In the genomic region with DNA sequence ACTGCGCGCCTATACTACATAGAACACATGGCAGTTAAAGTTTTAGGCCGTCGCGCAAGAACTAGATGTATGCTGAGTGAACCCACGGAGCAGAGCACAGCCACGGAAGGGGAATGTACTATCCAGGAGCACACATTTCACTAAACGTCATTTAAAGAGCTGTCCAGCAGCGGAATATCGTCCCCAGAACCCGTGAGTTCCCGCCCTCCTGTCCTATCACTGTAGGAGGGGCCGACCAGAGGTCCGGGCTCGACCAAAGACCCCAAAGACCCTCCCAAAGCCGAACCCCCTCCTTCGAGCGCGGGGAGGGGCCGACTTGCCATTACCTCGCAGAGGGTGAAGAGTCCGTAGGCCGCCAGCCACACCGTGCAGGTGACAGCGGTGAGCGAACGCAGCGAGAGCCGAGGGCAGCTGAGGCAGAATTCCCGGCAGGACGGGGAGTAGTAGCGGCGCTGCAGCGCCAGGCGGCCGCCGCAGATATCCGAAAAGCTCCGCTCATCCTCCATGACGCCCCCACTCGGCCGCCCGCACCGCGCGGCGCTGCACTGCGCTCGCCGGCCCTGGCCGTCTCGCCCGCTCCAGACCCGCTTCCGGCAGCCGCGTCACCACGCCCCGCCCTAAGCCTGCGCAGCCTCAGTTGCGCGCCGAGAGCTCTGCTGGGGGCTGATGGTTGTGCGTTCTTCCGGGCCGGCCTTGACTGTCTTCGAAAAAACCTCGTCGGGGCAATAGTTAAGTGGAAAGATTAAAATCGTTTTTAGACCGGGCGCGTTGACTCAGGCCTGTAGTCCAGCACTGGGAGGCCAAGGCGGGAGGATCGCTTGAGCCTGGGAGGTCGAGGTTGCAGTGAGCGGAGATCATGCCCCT, we compare ENCODE assay signal across 1 cellular context.
A peak's percentile ranks its signal among the peaks of the same experiment; 100 is the strongest.
TF ChIP-seq lines count a peak whose summit lies in the region.

A gene with protein sequence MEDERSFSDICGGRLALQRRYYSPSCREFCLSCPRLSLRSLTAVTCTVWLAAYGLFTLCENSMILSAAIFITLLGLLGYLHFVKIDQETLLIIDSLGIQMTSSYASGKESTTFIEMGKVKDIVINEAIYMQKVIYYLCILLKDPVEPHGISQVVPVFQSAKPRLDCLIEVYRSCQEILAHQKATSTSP (minus strand): TSS at position 571 of the 864 bp plus-strand sequence. CDS start 65 bp downstream, at position 506.

TF ChIP-seq in K562, 482 proteins besides CTCF, POLR2A, EP300 and RAD21 (continued from another document and continues in another):
- peak; percentile 15; the same call in 1 of the 2 replicates for TF ChIP-seq ESRRA (IDR thresholded peaks at IDR 0.05; ENCODE audit: borderline replicate concordance, low read depth)
- TF ChIP-seq ZNF778 (CRISPR knock-in tag; IDR thresholded peaks at IDR 0.05): no peak
- no peak for TF ChIP-seq SMAD1 (IDR thresholded peaks at IDR 0.05; ENCODE audit: low read depth, low read length, partially characterized antibody)
- no peak for TF ChIP-seq TAF15 (IDR thresholded peaks at IDR 0.05; ENCODE audit: low read depth, low read length)
- no peak for TF ChIP-seq ZNF408 (CRISPR knock-in tag; IDR thresholded peaks at IDR 0.05; ENCODE audit: low read depth)
- no peak for TF ChIP-seq ZFP1 (CRISPR knock-in tag; IDR thresholded peaks at IDR 0.05)
- TF ChIP-seq RBFOX2 (IDR thresholded peaks at IDR 0.05; ENCODE audit: low read depth, low read length): peak; percentile 90
- TF ChIP-seq SAFB (IDR thresholded peaks at IDR 0.05; ENCODE audit: borderline replicate concordance, low read depth, low read length): no peak
- no peak for TF ChIP-seq TSHZ1 (CRISPR knock-in tag; IDR thresholded peaks at IDR 0.05)
- TF ChIP-seq, protein P1, sequence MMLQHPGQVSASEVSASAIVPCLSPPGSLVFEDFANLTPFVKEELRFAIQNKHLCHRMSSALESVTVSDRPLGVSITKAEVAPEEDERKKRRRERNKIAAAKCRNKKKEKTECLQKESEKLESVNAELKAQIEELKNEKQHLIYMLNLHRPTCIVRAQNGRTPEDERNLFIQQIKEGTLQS (IDR thresholded peaks at IDR 0.05): no peak
- TF ChIP-seq, protein P1 (CRISPR knock-in tag; conservative IDR thresholded peaks at IDR 0.05): no peak
- no peak; the same call in 1 of the 2 replicates for TF ChIP-seq HDAC2 (IDR thresholded peaks at IDR 0.05)
- TF ChIP-seq, protein P2, sequence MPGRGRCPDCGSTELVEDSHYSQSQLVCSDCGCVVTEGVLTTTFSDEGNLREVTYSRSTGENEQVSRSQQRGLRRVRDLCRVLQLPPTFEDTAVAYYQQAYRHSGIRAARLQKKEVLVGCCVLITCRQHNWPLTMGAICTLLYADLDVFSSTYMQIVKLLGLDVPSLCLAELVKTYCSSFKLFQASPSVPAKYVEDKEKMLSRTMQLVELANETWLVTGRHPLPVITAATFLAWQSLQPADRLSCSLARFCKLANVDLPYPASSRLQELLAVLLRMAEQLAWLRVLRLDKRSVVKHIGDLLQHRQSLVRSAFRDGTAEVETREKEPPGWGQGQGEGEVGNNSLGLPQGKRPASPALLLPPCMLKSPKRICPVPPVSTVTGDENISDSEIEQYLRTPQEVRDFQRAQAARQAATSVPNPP (IDR thresholded peaks at IDR 0.05; ENCODE audit: borderline replicate concordance, insufficient read depth, insufficient read length): no peak
- no peak for TF ChIP-seq SLC30A9 (CRISPR knock-in tag; IDR thresholded peaks at IDR 0.05)
- TF ChIP-seq ZNF232 (CRISPR knock-in tag; IDR thresholded peaks at IDR 0.05): no peak
- TF ChIP-seq C11orf30 (IDR thresholded peaks at IDR 0.05; ENCODE audit: low read depth): no peak
- no peak for TF ChIP-seq ZKSCAN8 (CRISPR knock-in tag; IDR thresholded peaks at IDR 0.05)
- TF ChIP-seq NFE2L1 (tag; IDR thresholded peaks at IDR 0.05; ENCODE audit: borderline replicate concordance, low read depth): no peak
- TF ChIP-seq ILF3 (IDR thresholded peaks at IDR 0.05; ENCODE audit: borderline replicate concordance): no peak
- no peak for TF ChIP-seq SMAD3 (CRISPR knock-in tag; conservative IDR thresholded peaks at IDR 0.05)
- TF ChIP-seq TEAD2 (tag; IDR thresholded peaks at IDR 0.05): no peak
- no peak for TF ChIP-seq RFX5 (IDR thresholded peaks at IDR 0.05; ENCODE audit: low read depth, low read length)
- TF ChIP-seq XRCC5 (IDR thresholded peaks at IDR 0.05; ENCODE audit: low read depth, low read length): peak; percentile 30; the same call in 1 of the 2 replicates
- no peak for TF ChIP-seq ASH1L (IDR thresholded peaks at IDR 0.05; ENCODE audit: borderline replicate concordance, low read depth, partially characterized antibody)
- TF ChIP-seq MAFK (IDR thresholded peaks at IDR 0.05; ENCODE audit: low read length): no peak
- no peak for TF ChIP-seq KLF13 (tag; IDR thresholded peaks at IDR 0.05; ENCODE audit: borderline replicate concordance, low read depth)
- TF ChIP-seq ESRRB (CRISPR knock-in tag; IDR thresholded peaks at IDR 0.05; ENCODE audit: borderline replicate concordance): no peak
- TF ChIP-seq SIRT6 (IDR thresholded peaks at IDR 0.05; ENCODE audit: low read depth, low read length): no peak
- TF ChIP-seq, protein P3, sequence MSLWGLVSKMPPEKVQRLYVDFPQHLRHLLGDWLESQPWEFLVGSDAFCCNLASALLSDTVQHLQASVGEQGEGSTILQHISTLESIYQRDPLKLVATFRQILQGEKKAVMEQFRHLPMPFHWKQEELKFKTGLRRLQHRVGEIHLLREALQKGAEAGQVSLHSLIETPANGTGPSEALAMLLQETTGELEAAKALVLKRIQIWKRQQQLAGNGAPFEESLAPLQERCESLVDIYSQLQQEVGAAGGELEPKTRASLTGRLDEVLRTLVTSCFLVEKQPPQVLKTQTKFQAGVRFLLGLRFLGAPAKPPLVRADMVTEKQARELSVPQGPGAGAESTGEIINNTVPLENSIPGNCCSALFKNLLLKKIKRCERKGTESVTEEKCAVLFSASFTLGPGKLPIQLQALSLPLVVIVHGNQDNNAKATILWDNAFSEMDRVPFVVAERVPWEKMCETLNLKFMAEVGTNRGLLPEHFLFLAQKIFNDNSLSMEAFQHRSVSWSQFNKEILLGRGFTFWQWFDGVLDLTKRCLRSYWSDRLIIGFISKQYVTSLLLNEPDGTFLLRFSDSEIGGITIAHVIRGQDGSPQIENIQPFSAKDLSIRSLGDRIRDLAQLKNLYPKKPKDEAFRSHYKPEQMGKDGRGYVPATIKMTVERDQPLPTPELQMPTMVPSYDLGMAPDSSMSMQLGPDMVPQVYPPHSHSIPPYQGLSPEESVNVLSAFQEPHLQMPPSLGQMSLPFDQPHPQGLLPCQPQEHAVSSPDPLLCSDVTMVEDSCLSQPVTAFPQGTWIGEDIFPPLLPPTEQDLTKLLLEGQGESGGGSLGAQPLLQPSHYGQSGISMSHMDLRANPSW (CRISPR knock-in tag; IDR thresholded peaks at IDR 0.05): no peak
- no peak for TF ChIP-seq MIER1 (IDR thresholded peaks at IDR 0.05; ENCODE audit: low read depth)
- peak; percentile 82 for TF ChIP-seq RBBP5 (IDR thresholded peaks at IDR 0.05; ENCODE audit: borderline replicate concordance, insufficient read depth, low read length, poor library complexity, severe bottlenecking)
- no peak for TF ChIP-seq AFF1 (IDR thresholded peaks at IDR 0.05; ENCODE audit: low read depth in 1 of 2, partially characterized antibody in 2 of 2)
- no peak for TF ChIP-seq TAF7 (tag; IDR thresholded peaks at IDR 0.05)
- no peak for TF ChIP-seq ZSCAN29 (IDR thresholded peaks at IDR 0.05)
- no peak for TF ChIP-seq PRMT5 (CRISPR knock-in tag; IDR thresholded peaks at IDR 0.05)
- TF ChIP-seq TEAD1 (CRISPR knock-in tag; IDR thresholded peaks at IDR 0.05): no peak
- no peak for TF ChIP-seq ZNF830 (CRISPR knock-in tag; IDR thresholded peaks at IDR 0.05)
- no peak for TF ChIP-seq MYNN (IDR thresholded peaks at IDR 0.05)
- TF ChIP-seq MYNN (CRISPR knock-in tag; IDR thresholded peaks at IDR 0.05): no peak
- TF ChIP-seq NFATC3 (IDR thresholded peaks at IDR 0.05): no peak
- no peak for TF ChIP-seq BDP1 (IDR thresholded peaks at IDR 0.05; ENCODE audit: insufficient read depth, insufficient read length)
- TF ChIP-seq ZNF507 (tag; conservative IDR thresholded peaks at IDR 0.05): no peak
- TF ChIP-seq PHF21A (IDR thresholded peaks at IDR 0.05; ENCODE audit: borderline replicate concordance, low read depth): no peak
- no peak for TF ChIP-seq LCOR (CRISPR knock-in tag; IDR thresholded peaks at IDR 0.05)
- no peak for TF ChIP-seq RFX7 (CRISPR knock-in tag; IDR thresholded peaks at IDR 0.05)
- TF ChIP-seq GATAD2A (IDR thresholded peaks at IDR 0.05): 0 out of 2 replicates have a peak, but pooled peaks have one; percentile 31
- no peak for TF ChIP-seq HIVEP1 (CRISPR knock-in tag; IDR thresholded peaks at IDR 0.05)
- no peak for TF ChIP-seq DDX20 (tag; IDR thresholded peaks at IDR 0.05; ENCODE audit: low read depth)
- no peak for TF ChIP-seq NFYB (IDR thresholded peaks at IDR 0.05; ENCODE audit: extremely low read depth, insufficient read length)
- TF ChIP-seq JUND (IDR thresholded peaks at IDR 0.05; ENCODE audit: borderline replicate concordance, low read depth, low read length): peak; percentile 36
- no peak for TF ChIP-seq JUND (tag; IDR thresholded peaks at IDR 0.05; ENCODE audit: borderline replicate concordance, low read depth, low read length)
